28 cellular contexts compared by ENCODE assay signal in the genomic region with DNA sequence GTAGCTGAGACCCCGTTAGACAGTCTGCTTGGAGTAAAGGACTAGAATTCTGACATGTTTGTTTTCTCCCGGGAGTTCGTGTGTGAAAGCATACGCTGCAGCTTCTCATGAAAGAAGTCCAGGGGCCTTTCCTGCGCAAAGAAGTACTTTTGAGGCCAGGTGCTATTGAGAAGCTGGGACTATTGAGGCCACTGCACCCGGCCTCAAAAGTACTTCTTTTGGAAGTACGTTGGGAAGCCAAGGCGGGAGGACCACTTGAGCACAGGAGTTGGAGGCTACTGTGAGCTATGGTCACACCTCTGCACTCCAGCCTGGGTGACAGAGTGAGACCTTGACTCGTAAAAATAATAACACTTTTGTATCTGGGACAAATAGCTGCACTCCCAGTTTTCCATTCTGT. TPM values are rescaled to one million over a fixed set of nuclear protein-coding genes. Genes with fewer than 3 reads are reported as not detected.
DNase-seq lines count a peak whose midpoint lies in the region; ATAC-seq and TF ChIP-seq lines count a peak whose summit lies in the region.
"Had no signal": no experiment of that assay in that cellular context is flagged by ENCODE, and none has a peak within 500 bp of the region (broad histone marks: within the 10 kb centered on the region; RNA-seq: fewer than 3 reads in every experiment).

No MANE protein-coding gene starts in this region.

- no peak overlapping the region for H3K27ac Mint-ChIP-seq in activated T-helper 17 cell treated with anti-CD3 and anti-CD28 coated beads, Interleukin-2, amount 50 U/mL, for 72 hours
- H3K27ac Mint-ChIP-seq in memory B cell, result peak overlapping the region; percentile 72
- peak overlapping the region; percentile 25 for H3K27ac Mint-ChIP-seq in stimulated activated naive B cell treated with anti-CD40 and anti-IgM and Interleukin-4, amounts not matched to agents 10 μg/mL and 1 μg/mL and 100 μg/mL, for 72 hours
- H3K27ac Mint-ChIP-seq: activated CD4-positive, alpha-beta memory T cell treated with anti-CD3 and anti-CD28 coated beads for 36 hours; progenitor cell of endocrine pancreas had no signal

- no peaks in the 10 kb centered on the region for H3K27me3 Mint-ChIP-seq in activated T-helper 17 cell treated with anti-CD3 and anti-CD28 coated beads, Interleukin-2, amount 50 U/mL, for 72 hours
- H3K27me3 Mint-ChIP-seq in memory B cell, result no peaks in the 10 kb centered on the region
- H3K27me3 Mint-ChIP-seq in stimulated activated naive B cell treated with anti-CD40 and anti-IgM and Interleukin-4, amounts not matched to agents 10 μg/mL and 1 μg/mL and 100 μg/mL, for 72 hours, result no peaks in the 10 kb centered on the region
- H3K27me3 Mint-ChIP-seq: activated CD4-positive, alpha-beta memory T cell treated with anti-CD3 and anti-CD28 coated beads for 36 hours; activated naive CD8-positive, alpha-beta T cell; progenitor cell of endocrine pancreas had no signal

- ATAC-seq in heart right ventricle (no peak), left cardiac atrium (no peak), memory B cell (ENCODE audit: low read depth) (no peak), GM18873 (IDR thresholded peaks at IDR 0.05; ENCODE audit: low FRiP score, unreplicated experiment) (no peak), GM19397 (IDR thresholded peaks at IDR 0.05; ENCODE audit: unreplicated experiment) (no peak)
- no peak for ATAC-seq in activated T-helper 17 cell treated with anti-CD3 and anti-CD28 coated beads, Interleukin-2, amount 50 U/mL, for 72 hours (replicated peaks)
- ATAC-seq in stimulated activated naive B cell treated with anti-CD40 and anti-IgM and Interleukin-4, amounts not matched to agents 10 μg/mL and 1 μg/mL and 100 μg/mL, for 72 hours (replicated peaks), result no peak
- ATAC-seq: A549, K562, mucosa of descending colon had no signal

- no peaks in the 10 kb centered on the region for H3K27me3 ChIP-seq in heart right ventricle
- H3K27me3 ChIP-seq: ascending aorta, tibial artery had no signal

- H3K4me1 ChIP-seq in heart right ventricle, result peaks cover 17 to 88% (median 76%) of the 10 kb centered on the region in 9 donors

- peaks cover 0 to 47% (median 21%) of the 10 kb centered on the region in 9 donors for H3K36me3 ChIP-seq in heart right ventricle

- H3K9me3 ChIP-seq in heart right ventricle, result no peaks in the 10 kb centered on the region
- H3K9me3 ChIP-seq: A549, ascending aorta, mucosa of descending colon, tibial artery had no signal

- DNase-seq in heart right ventricle, result no peak
- no peak for DNase-seq in left cardiac atrium
- DNase-seq in memory B cell (ENCODE audit: low spot score in 2 of 2), result no peak
- no peak for DNase-seq in stimulated activated naive B cell treated with anti-CD40 and anti-IgM and Interleukin-4, amounts not matched to agents 10 μg/mL and 1 μg/mL and 100 μg/mL, for 72 hours
- no peak for DNase-seq in NCI-H1417 treated with DMSO at 0.1 percent for 48 hours (lab: John Stamatoyannopoulos, UW)
- DNase-seq: activated CD4-positive, alpha-beta memory T cell treated with anti-CD3 and anti-CD28 coated beads for 36 hours; activated effector memory CD4-positive, alpha-beta T cell treated with Interleukin-2 at 50 U/mL for 16 hours; AML-193; caudate nucleus; GDM1; HCEC 1CT; mucosa of descending colon; NCI-H1105 treated with DMSO at 0.1 percent for 48 hours; NCI-H2029 treated with DMSO at 0.1 percent for 48 hours; NCI-H2227 treated with DMSO at 0.1 percent for 48 hours; NCI-H526 treated with DMSO at 0.1 percent for 48 hours; SHP77 treated with DMSO at 0.1 percent for 48 hours; T1000 had no signal

- intact Hi-C loops in heart right ventricle (cut with DNase I) (no loop called here), left cardiac atrium (cut with DNase I) (no loop called here)

- TF ChIP-seq CTCF in heart right ventricle (IDR thresholded peaks at IDR 0.05), result no peak

- WGBS in heart right ventricle, 2 donors, result 70 to 72% methylated on average over 9 of the region's 9 CpGs

- H3K4me3 ChIP-seq in heart right ventricle, result no peak overlapping the region
- H3K4me3 ChIP-seq: A549, ascending aorta, K562, lung, mucosa of descending colon, tibial artery had no signal

- no peaks in the 10 kb centered on the region for H3K9me3 Mint-ChIP-seq in activated T-helper 17 cell treated with anti-CD3 and anti-CD28 coated beads, Interleukin-2, amount 50 U/mL, for 72 hours
- no peaks in the 10 kb centered on the region for H3K9me3 Mint-ChIP-seq in memory B cell
- H3K9me3 Mint-ChIP-seq in stimulated activated naive B cell treated with anti-CD40 and anti-IgM and Interleukin-4, amounts not matched to agents 10 μg/mL and 1 μg/mL and 100 μg/mL, for 72 hours, result peaks cover 0 to 3% of the 10 kb centered on the region in 2 donors
- H3K9me3 Mint-ChIP-seq: activated CD4-positive, alpha-beta memory T cell treated with anti-CD3 and anti-CD28 coated beads for 36 hours had no signal

- peak overlapping the region; percentile 12 for H3K4me3 Mint-ChIP-seq in activated T-helper 17 cell treated with anti-CD3 and anti-CD28 coated beads, Interleukin-2, amount 50 U/mL, for 72 hours
- no peak overlapping the region for H3K4me3 Mint-ChIP-seq in memory B cell
- H3K4me3 Mint-ChIP-seq in stimulated activated naive B cell treated with anti-CD40 and anti-IgM and Interleukin-4, amounts not matched to agents 10 μg/mL and 1 μg/mL and 100 μg/mL, for 72 hours, result no peak overlapping the region
- H3K4me3 Mint-ChIP-seq: activated CD4-positive, alpha-beta memory T cell treated with anti-CD3 and anti-CD28 coated beads for 36 hours had no signal

- peaks cover 86% of the 10 kb centered on the region for H3K36me3 Mint-ChIP-seq in activated T-helper 17 cell treated with anti-CD3 and anti-CD28 coated beads, Interleukin-2, amount 50 U/mL, for 72 hours (ENCODE audit: low read depth)
- H3K36me3 Mint-ChIP-seq in memory B cell, result peaks cover 16% of the 10 kb centered on the region
- H3K36me3 Mint-ChIP-seq in stimulated activated naive B cell treated with anti-CD40 and anti-IgM and Interleukin-4, amounts not matched to agents 10 μg/mL and 1 μg/mL and 100 μg/mL, for 72 hours, result peaks cover 48 to 76% of the 10 kb centered on the region in 2 donors

- H3K4me1 Mint-ChIP-seq in activated T-helper 17 cell treated with anti-CD3 and anti-CD28 coated beads, Interleukin-2, amount 50 U/mL, for 72 hours, result peaks cover 65% of the 10 kb centered on the region
- peaks cover 48% of the 10 kb centered on the region for H3K4me1 Mint-ChIP-seq in memory B cell
- peaks cover 67 to 83% of the 10 kb centered on the region in 2 donors for H3K4me1 Mint-ChIP-seq in stimulated activated naive B cell treated with anti-CD40 and anti-IgM and Interleukin-4, amounts not matched to agents 10 μg/mL and 1 μg/mL and 100 μg/mL, for 72 hours

- H3K27ac ChIP-seq in heart right ventricle, result peak overlapping the region in 6 of 10 donors; percentile 21 to 75 (median 46)
- H3K27ac ChIP-seq: A549, ascending aorta, tibial artery had no signal

RNA-seq across cellular contexts. Expression of a gene that starts 12.5 kb away (rescaled TPM):
- 10 to 100 TPM; 10.7 to 17.2 (median 13.9) TPM for total RNA-seq in heart right ventricle
- 1 to 10 TPM; 5.4 to 5.6 TPM for polyA plus RNA-seq in heart right ventricle
- total RNA-seq in left cardiac atrium, result 10 to 100 TPM; 13.2 to 19.3 TPM
- 10 to 100 TPM; 23.1 to 25.9 TPM for total RNA-seq in activated T-helper 17 cell treated with anti-CD3 and anti-CD28 coated beads, Interleukin-2, amount 50 U/mL, for 72 hours
